In the genomic region with DNA sequence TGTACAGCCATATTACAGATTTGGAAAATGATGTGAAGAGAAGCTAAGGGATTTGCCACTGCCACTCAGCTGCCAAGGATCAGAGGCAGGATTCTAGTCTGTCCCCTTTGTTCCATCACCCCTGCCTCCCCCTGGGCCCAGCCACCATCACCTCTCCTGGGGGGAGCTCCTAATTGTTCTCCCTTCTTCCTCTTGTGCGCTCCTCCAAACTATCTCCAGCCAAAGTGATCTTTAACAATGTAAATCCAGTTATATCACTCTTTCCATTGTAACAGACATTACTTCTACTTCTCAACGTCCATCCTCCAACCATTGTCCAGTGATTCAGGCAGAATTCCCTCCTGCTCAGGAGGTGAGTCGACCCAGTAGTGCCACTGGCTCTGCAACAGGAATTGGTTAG, we compare ENCODE assay signal across 20 cellular contexts.
DNase-seq lines count a peak whose midpoint lies in the region; ATAC-seq and TF ChIP-seq lines count a peak whose summit lies in the region.
"Had no signal": no experiment of that assay in that cellular context is flagged by ENCODE, and none has a peak within 500 bp of the region (broad histone marks: within the 10 kb centered on the region; RNA-seq: fewer than 3 reads in every experiment).

No MANE protein-coding gene starts in this region.

- intact Hi-C loops in PC-9 (cut with micrococcal nuclease; ENCODE audit: unreplicated experiment) = loop anchor here (5.0 kb wide), 1 partner anchor 162 kb away; the partner anchor contains the start of gene PLPP3
- intact Hi-C loops in naive thymus-derived CD4-positive, alpha-beta T cell (cut with micrococcal nuclease) = no loop called here

- ATAC-seq in naive thymus-derived CD4-positive, alpha-beta T cell = no peak
- ATAC-seq: GM23338 had no signal

- 0 out of 2 replicates have a peak overlapping the region, but pooled peaks have one; percentile 16 for H3K27ac ChIP-seq in PC-9
- peak overlapping the region; percentile 94 to 98 for H3K27ac ChIP-seq in liver (ENCODE audit: low read depth in 1 of 2, low read length in 2 of 2)
- no peak overlapping the region for H3K27ac ChIP-seq in naive thymus-derived CD4-positive, alpha-beta T cell (ENCODE audit: low read depth, low read length)
- H3K27ac ChIP-seq: SK-N-MC had no signal

- H3K9ac ChIP-seq in liver (ENCODE audit: low read depth in 1 of 2, low read length in 2 of 2) = peak overlapping the region; percentile 44 to 92

- H3K9me2 ChIP-seq in PC-9 (ENCODE audit: insufficient read depth) = no peaks in the 10 kb centered on the region

- no peaks in the 10 kb centered on the region for H3K36me3 Mint-ChIP-seq in T-helper 2 cell treated with Interferon-gamma antibody and Interleukin-4, amounts not matched to agents 5 μg/mL and 100 μg/mL, for 36 hours (ENCODE audit: low read depth)
- peaks cover 0 to 4% (median 0%) of the 10 kb centered on the region in 5 donors for H3K36me3 Mint-ChIP-seq in naive thymus-derived CD4-positive, alpha-beta T cell
- H3K36me3 Mint-ChIP-seq: CD14-positive monocyte, IgD-negative memory B cell had no signal

- H3K4me1 Mint-ChIP-seq in T-helper 2 cell treated with Interferon-gamma antibody and Interleukin-4, amounts not matched to agents 5 μg/mL and 100 μg/mL, for 36 hours (ENCODE audit: low read depth) = no peaks in the 10 kb centered on the region
- H3K4me1 Mint-ChIP-seq in naive thymus-derived CD4-positive, alpha-beta T cell = no peaks in the 10 kb centered on the region

- H3K79me2 ChIP-seq in PC-9 (ENCODE audit: low read depth) = no peaks in the 10 kb centered on the region

- POLR2A ChIA-PET in PC-9 (lab: Charles Lee; ENCODE audit: unreplicated experiment) = no interaction called here
- POLR2A ChIA-PET in naive thymus-derived CD4-positive, alpha-beta T cell (lab: Charles Lee) = no interaction called here

- H3K4me3 ChIP-seq in PC-9 (no peak overlapping the region), liver (ENCODE audit: low read depth in 1 of 3, low read length in 3 of 3) (peak overlapping the region in 2 of 3 donors; percentile 7 to 45)
- no peak overlapping the region for H3K4me3 ChIP-seq in naive thymus-derived CD4-positive, alpha-beta T cell (ENCODE audit: low read length)
- H3K4me3 ChIP-seq: GM23338, HAP-1, SK-N-MC had no signal

- no peaks in the 10 kb centered on the region for H3K27me3 ChIP-seq in PC-9 (ENCODE audit: insufficient read depth, low read depth)
- H3K27me3 ChIP-seq in liver (ENCODE audit: control insufficient read depth in 4 of 4, insufficient read depth in 4 of 4, low read length in 3 of 4) = no peaks in the 10 kb centered on the region
- no peaks in the 10 kb centered on the region for H3K27me3 ChIP-seq in naive thymus-derived CD4-positive, alpha-beta T cell (ENCODE audit: control insufficient read depth in 2 of 2, insufficient read depth in 2 of 2, low read length in 2 of 2)

- H3K4me1 ChIP-seq in PC-9 (replicated peaks; ENCODE audit: insufficient read depth) (peaks cover 40% of the 10 kb centered on the region), liver (ENCODE audit: control insufficient read depth in 4 of 4, insufficient read depth in 4 of 4, low read length in 3 of 4) (peaks cover 3 to 44% (median 22%) of the 10 kb centered on the region in 4 donors)
- no peaks in the 10 kb centered on the region for H3K4me1 ChIP-seq in naive thymus-derived CD4-positive, alpha-beta T cell (ENCODE audit: control insufficient read depth in 2 of 2, insufficient read depth in 2 of 2, low read length in 2 of 2)

- H3F3A ChIP-seq in PC-9 (ENCODE audit: insufficient read depth, low read depth) = peaks cover 6% of the 10 kb centered on the region

- H3K9me3 Mint-ChIP-seq in T-helper 2 cell treated with Interferon-gamma antibody and Interleukin-4, amounts not matched to agents 5 μg/mL and 100 μg/mL, for 36 hours = no peaks in the 10 kb centered on the region
- H3K9me3 Mint-ChIP-seq in naive thymus-derived CD4-positive, alpha-beta T cell = peaks cover 0 to 12% (median 0%) of the 10 kb centered on the region in 11 donors
- H3K9me3 Mint-ChIP-seq: CD14-positive monocyte, GM23338 had no signal

- H3K4me2 ChIP-seq in PC-9 = peak overlapping the region; percentile 63
- H3K4me2 ChIP-seq: GM23338 had no signal

- H3K4me3 Mint-ChIP-seq in T-helper 2 cell treated with Interferon-gamma antibody and Interleukin-4, amounts not matched to agents 5 μg/mL and 100 μg/mL, for 36 hours = no peak overlapping the region
- H3K4me3 Mint-ChIP-seq in naive thymus-derived CD4-positive, alpha-beta T cell = no peak overlapping the region
- H3K4me3 Mint-ChIP-seq: GM23338, IgD-negative memory B cell had no signal

- no TSS peak for BruUV-seq in PC-9 (replicated peaks; lab: Mats Ljungman, UMichigan)

- DNase-seq in DMS53 (lab: John Stamatoyannopoulos, UW) = peak; percentile 57
- no peak for DNase-seq in DMS53 treated with DMSO at 0.1 percent for 48 hours (lab: John Stamatoyannopoulos, UW; ENCODE audit: unreplicated experiment)
- DNase-seq in PC-9 = no peak
- DNase-seq in T-helper 2 cell treated with Interferon-gamma antibody and Interleukin-4, amounts not matched to agents 5 μg/mL and 100 μg/mL, for 36 hours (ENCODE audit: low spot score) = no peak
- DNase-seq in DMS153 (lab: John Stamatoyannopoulos, UW) = no peak
- DNase-seq in effector CD4-positive, alpha-beta T cell = no peak
- no peak for DNase-seq in naive thymus-derived CD4-positive, alpha-beta T cell
- DNase-seq: 8988T, DMS 273 treated with DMSO at 0.1 percent for 48 hours, Karpas-422, MV-4-11, NCI-H1694 treated with DMSO at 0.1 percent for 48 hours, RPMI8226, SW 1271 had no signal

- no peaks in the 10 kb centered on the region for H3K9me3 ChIP-seq in PC-9 (ENCODE audit: insufficient read depth, low read depth)
- H3K9me3 ChIP-seq in liver (ENCODE audit: control insufficient read depth in 4 of 4, low read length in 3 of 4) = no peaks in the 10 kb centered on the region
- H3K9me3 ChIP-seq in naive thymus-derived CD4-positive, alpha-beta T cell (ENCODE audit: control insufficient read depth in 2 of 3, low read length in 3 of 3) = no peaks in the 10 kb centered on the region
- H3K9me3 ChIP-seq: HAP-1 had no signal

- no peak for TF ChIP-seq RAD21 in liver (IDR thresholded peaks at IDR 0.05)

- 50% methylated on average over 3 of the region's 3 CpGs for WGBS in liver

- no peak overlapping the region for H2AFZ ChIP-seq in PC-9
- H2AFZ ChIP-seq: GM23338 had no signal

- CTCF ChIA-PET in PC-9 (lab: Charles Lee) = interaction anchor here (0.6 to 0.8 kb wide), 2 partner anchors 170 to 176 kb away, joined by 3 to 4 read pairs; no protein-coding TSS in a partner anchor
- CTCF ChIA-PET in naive thymus-derived CD4-positive, alpha-beta T cell (lab: Charles Lee) = no interaction called here

- TF ChIP-seq CTCF in PC-9 (conservative IDR thresholded peaks at IDR 0.05) (no peak), liver (IDR thresholded peaks at IDR 0.05; ENCODE audit: low read depth, low read length, missing input control) (no peak)

- H3K27me3 Mint-ChIP-seq in T-helper 2 cell treated with Interferon-gamma antibody and Interleukin-4, amounts not matched to agents 5 μg/mL and 100 μg/mL, for 36 hours (ENCODE audit: low read depth) = no peaks in the 10 kb centered on the region
- H3K27me3 Mint-ChIP-seq in naive thymus-derived CD4-positive, alpha-beta T cell = peaks cover 0 to 17% (median 0%) of the 10 kb centered on the region in 5 donors

- H3K36me3 ChIP-seq in PC-9 (ENCODE audit: low read depth) = no peaks in the 10 kb centered on the region
- no peaks in the 10 kb centered on the region for H3K36me3 ChIP-seq in liver (ENCODE audit: control insufficient read depth in 4 of 4, insufficient read depth in 3 of 4, low read depth in 1 of 4, low read length in 3 of 4)
- no peaks in the 10 kb centered on the region for H3K36me3 ChIP-seq in naive thymus-derived CD4-positive, alpha-beta T cell (ENCODE audit: control insufficient read depth in 2 of 3, insufficient read depth in 3 of 3, low read length in 3 of 3)
- H3K36me3 ChIP-seq: HAP-1 had no signal

- H4K20me1 ChIP-seq in PC-9 (ENCODE audit: insufficient read depth) = no peaks in the 10 kb centered on the region

- no peak overlapping the region for H3K27ac Mint-ChIP-seq in T-helper 2 cell treated with Interferon-gamma antibody and Interleukin-4, amounts not matched to agents 5 μg/mL and 100 μg/mL, for 36 hours
- no peak overlapping the region for H3K27ac Mint-ChIP-seq in naive thymus-derived CD4-positive, alpha-beta T cell
- H3K27ac Mint-ChIP-seq: CD14-positive monocyte, GM23338, IgD-negative memory B cell had no signal

TF ChIP-seq in liver, 16 proteins besides CTCF, POLR2A, EP300 and RAD21 (continues in another document):
- TF ChIP-seq ATF3 (IDR thresholded peaks at IDR 0.05) (no peak), EGR1 (IDR thresholded peaks at IDR 0.05; ENCODE audit: low read depth in 2 of 2) (no peak), GABPA (IDR thresholded peaks at IDR 0.05 in 1 of 2, conservative IDR thresholded peaks at IDR 0.05 in 1 of 2) (no peak)
- TF ChIP-seq, protein P1, sequence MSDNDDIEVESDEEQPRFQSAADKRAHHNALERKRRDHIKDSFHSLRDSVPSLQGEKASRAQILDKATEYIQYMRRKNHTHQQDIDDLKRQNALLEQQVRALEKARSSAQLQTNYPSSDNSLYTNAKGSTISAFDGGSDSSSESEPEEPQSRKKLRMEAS (IDR thresholded peaks at IDR 0.05) = no peak

Comparison
In these comparisons a context has a peak if more than half of its experiments do, and no peak if none do; other contexts are left out.
1. H3K4me3 ChIP-seq: peak in liver (2 of 3); none in PC-9 (single experiment) and naive thymus-derived CD4-positive, alpha-beta T cell (single experiment).